ENCODE assay signal across 24 cellular contexts in the genomic region with DNA sequence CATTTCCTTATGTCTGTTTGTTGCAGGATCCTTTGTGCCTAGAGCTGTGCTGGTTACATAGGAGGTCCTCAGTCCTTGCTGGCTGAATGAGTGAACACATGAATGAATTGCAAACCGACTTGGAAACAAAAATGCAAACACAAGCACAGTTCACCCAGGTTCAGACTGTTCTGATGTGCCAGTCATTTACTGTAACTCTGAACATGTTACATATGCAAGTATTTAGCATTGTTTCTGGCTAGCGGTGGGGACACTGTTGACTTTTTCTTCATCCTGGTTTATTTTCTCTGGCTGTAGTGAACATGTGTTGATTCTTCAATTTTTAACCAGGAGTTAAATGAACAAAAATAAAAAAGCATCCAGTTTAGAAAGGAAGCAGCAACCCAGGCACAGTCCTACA. TPM values are rescaled to one million over a fixed set of nuclear protein-coding genes. Genes with fewer than 3 reads are reported as not detected.
A peak's percentile ranks its signal among the peaks of the same experiment; 100 is the strongest.
DNase-seq lines count a peak whose midpoint lies in the region; FAIRE-seq and TF ChIP-seq lines count a peak whose summit lies in the region.
"Had no signal": no experiment of that assay in that cellular context is flagged by ENCODE, and none has a peak within 500 bp of the region (broad histone marks: within the 10 kb centered on the region; RNA-seq: fewer than 3 reads in every experiment).

No MANE protein-coding gene starts in this region.

- peak overlapping the region; percentile 49 to 85 for H3K27ac ChIP-seq in kidney (ENCODE audit: low read depth in 2 of 2, low read length in 2 of 2)
- no peak overlapping the region for H3K27ac ChIP-seq in Peyer's patch
- H3K27ac ChIP-seq: SJSA1 had no signal

- FAIRE-seq in kidney (lab: Jason Lieb, UNC) = no peak
- FAIRE-seq: GM18507, HTR-8/SVneo had no signal

- no peaks in the 10 kb centered on the region for H3K27me3 ChIP-seq in Peyer's patch
- H3K27me3 ChIP-seq: SJSA1 had no signal

- TF ChIP-seq CTCF in AG10803 (conservative IDR thresholded peaks at IDR 0.05; ENCODE audit: low read length) (no peak), kidney (IDR thresholded peaks at IDR 0.05; ENCODE audit: borderline replicate concordance, extremely low read depth, insufficient read depth) (no peak), nephron (IDR thresholded peaks at IDR 0.05; ENCODE audit: unreplicated experiment in 3 of 3) (no peak), Peyer's patch (IDR thresholded peaks at IDR 0.05) (no peak)

- H3K9me3 Mint-ChIP-seq in nephron = no peaks in the 10 kb centered on the region
- H3K9me3 Mint-ChIP-seq: GM23338, H9 had no signal

- peaks cover 36% of the 10 kb centered on the region for H3K4me1 Mint-ChIP-seq in nephron

- H3K36me3 ChIP-seq in kidney (ENCODE audit: control insufficient read depth in 1 of 2, insufficient read depth in 2 of 2, low read length in 2 of 2) (peaks cover 2 to 3% of the 10 kb centered on the region in 2 donors), Peyer's patch (no peaks in the 10 kb centered on the region)
- H3K36me3 ChIP-seq: SJSA1 had no signal

- H3K9me3 ChIP-seq in kidney (ENCODE audit: control insufficient read depth in 1 of 2, low read length in 2 of 2) = no peaks in the 10 kb centered on the region
- no peaks in the 10 kb centered on the region for H3K9me3 ChIP-seq in Peyer's patch
- H3K9me3 ChIP-seq: SJSA1 had no signal

- H3K9ac ChIP-seq in kidney (ENCODE audit: low read length in 2 of 2) = no peak overlapping the region

- peaks cover 34 to 41% of the 10 kb centered on the region in 2 donors for H3K4me1 ChIP-seq in kidney (ENCODE audit: control insufficient read depth in 1 of 2, insufficient read depth in 1 of 2, low read depth in 1 of 2, low read length in 2 of 2)
- H3K4me1 ChIP-seq in Peyer's patch = no peaks in the 10 kb centered on the region

- no peak for TF ChIP-seq POLR2A in Peyer's patch (IDR thresholded peaks at IDR 0.05)

- H3K4me3 ChIP-seq in AG10803 (ENCODE audit: low read length) (no peak overlapping the region), kidney (ENCODE audit: low read length in 2 of 2) (peak overlapping the region; percentile 23 to 37), Peyer's patch (no peak overlapping the region)
- H3K4me3 ChIP-seq: GM23338, SJSA1 had no signal

- H3K27me3 Mint-ChIP-seq in nephron (ENCODE audit: low read depth) = no peaks in the 10 kb centered on the region

- intact Hi-C loops in kidney (cut with DNase I) = no loop called here

- DNase-seq in AG10803 (ENCODE audit: low read depth) (peak; percentile 41), astrocyte of the hippocampus (ENCODE audit: low read depth, low spot score) (peak; percentile 75), kidney (no peak), Peyer's patch (no peak), cerebellar cortex (ENCODE audit: low spot score) (no peak)
- DNase-seq in activated T-cell treated with anti-CD3 and anti-CD28 coated beads, Interleukin-2, amount 50 U/mL, for 48 hours = no peak
- DNase-seq: 8988T, ACHN, Calu3, DMS79 treated with DMSO at 0.1 percent for 48 hours, H9, KG1, MM.1S, NCI-H2029, NCI-H446, NCI-H524 treated with DMSO at 0.1 percent for 48 hours, NCI-H774, PC-3, Right ventricle myocardium superior had no signal

- H3K27ac Mint-ChIP-seq in nephron = peak overlapping the region in 2 of 3 experiments; percentile 55 to 65
- H3K27ac Mint-ChIP-seq: GM23338, H9 had no signal

- no peak overlapping the region for H3K4me3 Mint-ChIP-seq in nephron
- H3K4me3 Mint-ChIP-seq: GM23338, H9 had no signal

- H3K36me3 Mint-ChIP-seq in nephron (ENCODE audit: low read depth) = peaks cover 26% of the 10 kb centered on the region

RNA-seq across cellular contexts. Expression of a gene that starts 33.4 kb away (rescaled TPM):
- total RNA-seq in kidney = 81.6 TPM
- 62.4 TPM for polyA plus RNA-seq in kidney (ENCODE audit: insufficient read depth, low read depth, low replicate concordance)
- 10 to 100 TPM in 3 of 4 donors, 1 to 10 TPM in 1; 7.5 to 23.9 (median 11.8) TPM for total RNA-seq in Peyer's patch

Comparison
In these comparisons a context has a peak if more than half of its experiments do, and no peak if none do; other contexts are left out.
1. DNase-seq: peak in AG10803 (single experiment) and astrocyte of the hippocampus (single experiment); none in kidney (single experiment), Peyer's patch (0 of 3), cerebellar cortex (single experiment) and activated T-cell treated with anti-CD3 and anti-CD28 coated beads, Interleukin-2, amount 50 U/mL, for 48 hours (0 of 2).
2. H3K4me3 ChIP-seq: peak in kidney (2 of 2); none in AG10803 (single experiment) and Peyer's patch (0 of 4).
3. H3K27ac ChIP-seq: peak in kidney (2 of 2); none in Peyer's patch (0 of 4).